18 cellular contexts compared by ENCODE assay signal in the genomic region with DNA sequence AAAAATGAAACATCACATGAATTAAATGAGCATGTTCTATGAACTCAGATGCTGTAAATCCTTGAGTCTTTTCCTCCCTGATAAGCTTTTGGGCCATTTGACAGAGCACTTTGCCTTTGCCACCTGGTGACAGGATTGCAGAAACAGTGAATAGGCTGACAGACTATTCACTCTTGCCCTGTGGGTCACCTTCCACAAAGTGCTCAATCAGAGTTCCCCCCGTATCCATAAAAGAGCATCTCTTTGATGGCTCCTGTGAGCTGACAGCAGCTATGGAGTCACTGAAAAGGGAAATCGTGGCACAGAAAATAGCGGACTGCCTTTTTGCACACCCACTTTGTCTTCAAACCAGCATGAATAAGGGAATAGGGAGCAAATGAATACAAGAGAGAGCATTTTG. TPM values are rescaled to one million over a fixed set of nuclear protein-coding genes. Genes with fewer than 3 reads are reported as not detected.
"Had no signal": no experiment of that assay in that cellular context is flagged by ENCODE, and none has a peak within 500 bp of the region (broad histone marks: within the 10 kb centered on the region; RNA-seq: fewer than 3 reads in every experiment).

No MANE protein-coding gene starts in this region.

- H3K9me3 Mint-ChIP-seq: immature natural killer cell; natural killer cell treated with Interleukin-12 subunit alpha and Interleukin-12 subunit beta and Interleukin-15 and Interleukin-18, amount 100 ng/mL, for 72 hours; stimulated activated effector memory CD8-positive, alpha-beta T cell treated with anti-CD3 and anti-CD28 coated beads, Interleukin-12 subunit alpha, Interleukin-12 subunit beta, amount 100 ng/mL, for 72 hours had no signal

- H3K36me3 ChIP-seq: ascending aorta, esophagus squamous epithelium, ovary, sigmoid colon, tibial nerve had no signal

- H3K9me3 ChIP-seq: ascending aorta, esophagus squamous epithelium, ovary, sigmoid colon, tibial nerve had no signal

- H3K4me3 ChIP-seq: ascending aorta, esophagus squamous epithelium, ovary, sigmoid colon, tibial nerve had no signal

- H3K4me1 Mint-ChIP-seq: immature natural killer cell; stimulated activated effector memory CD8-positive, alpha-beta T cell treated with anti-CD3 and anti-CD28 coated beads, Interleukin-12 subunit alpha, Interleukin-12 subunit beta, amount 100 ng/mL, for 72 hours had no signal

- ATAC-seq: foreskin keratinocyte; natural killer cell treated with Interleukin-12 subunit alpha and Interleukin-12 subunit beta and Interleukin-15 and Interleukin-18, amount 100 ng/mL, for 72 hours; SK-N-SH treated with all-trans-retinoic acid at 6 μM for 48 hours; stimulated activated effector memory CD8-positive, alpha-beta T cell treated with anti-CD3 and anti-CD28 coated beads, Interleukin-12 subunit alpha, Interleukin-12 subunit beta, amount 100 ng/mL, for 72 hours had no signal

- H3K27ac Mint-ChIP-seq: immature natural killer cell; natural killer cell treated with Interleukin-12 subunit alpha and Interleukin-12 subunit beta and Interleukin-15 and Interleukin-18, amount 100 ng/mL, for 72 hours; stimulated activated effector memory CD8-positive, alpha-beta T cell treated with anti-CD3 and anti-CD28 coated beads, Interleukin-12 subunit alpha, Interleukin-12 subunit beta, amount 100 ng/mL, for 72 hours had no signal

- DNase-seq: activated CD4-positive, alpha-beta T cell treated with anti-CD3 and anti-CD28 coated beads for 1 hour; activated CD4-positive, alpha-beta T cell treated with anti-CD3 and anti-CD28 coated beads, Interleukin-2, amount 50 U/mL, for 4 hours; activated naive CD4-positive, alpha-beta T cell; activated T-cell treated with anti-CD3 and anti-CD28 coated beads for 4 hours; esophagus squamous epithelium; foreskin keratinocyte; head of caudate nucleus; immature natural killer cell; ovary; sigmoid colon; stimulated activated CD4-positive, alpha-beta T cell treated with anti-CD3 and anti-CD28 coated beads, Interleukin-12 subunit alpha, Interleukin-12 subunit beta, amount 100 ng/mL, for 4 hours; stimulated activated CD4-positive, alpha-beta T cell treated with anti-CD3 and anti-CD28 coated beads, Interleukin-2, amount 100 ng/mL, for 24 hours had no signal

- H3K27me3 ChIP-seq: ascending aorta, foreskin keratinocyte, ovary, sigmoid colon had no signal

- H3K4me1 ChIP-seq: ascending aorta, esophagus squamous epithelium, foreskin keratinocyte, sigmoid colon, tibial nerve had no signal

- H3K27ac ChIP-seq: ascending aorta, esophagus squamous epithelium, foreskin keratinocyte, ovary, sigmoid colon, tibial nerve had no signal

- H3K4me3 Mint-ChIP-seq: immature natural killer cell; natural killer cell treated with Interleukin-12 subunit alpha and Interleukin-12 subunit beta and Interleukin-15 and Interleukin-18, amount 100 ng/mL, for 72 hours; stimulated activated effector memory CD8-positive, alpha-beta T cell treated with anti-CD3 and anti-CD28 coated beads, Interleukin-12 subunit alpha, Interleukin-12 subunit beta, amount 100 ng/mL, for 72 hours had no signal

- H3K36me3 Mint-ChIP-seq: immature natural killer cell; natural killer cell treated with Interleukin-12 subunit alpha and Interleukin-12 subunit beta and Interleukin-15 and Interleukin-18, amount 100 ng/mL, for 72 hours; stimulated activated effector memory CD8-positive, alpha-beta T cell treated with anti-CD3 and anti-CD28 coated beads, Interleukin-12 subunit alpha, Interleukin-12 subunit beta, amount 100 ng/mL, for 72 hours had no signal

RNA-seq across cellular contexts. Expression of a gene that starts 55.5 kb away (rescaled TPM):
- total RNA-seq: ascending aorta; natural killer cell treated with Interleukin-12 subunit alpha and Interleukin-12 subunit beta and Interleukin-15 and Interleukin-18, amount 100 ng/mL, for 72 hours; T-helper 1 cell treated with Interleukin-12 subunit alpha and Interleukin-12 subunit beta and Interleukin-4 antibody, amounts not matched to agents 30 ng/mL and 1 ng/mL, for 36 hours had no signal
